27 cellular contexts compared by ENCODE assay signal in genomic region chr14:104367811-104368750, GRCh38.
DNase-seq lines count a peak whose midpoint lies in the region; ATAC-seq and TF ChIP-seq lines count a peak whose summit lies in the region.
"Had no signal": no experiment of that assay in that cellular context is flagged by ENCODE, and none has a peak within 500 bp of the region (broad histone marks: within the 10 kb centered on the region; RNA-seq: fewer than 3 reads in every experiment).

No MANE protein-coding gene starts in this region.

- H3K36me3 Mint-ChIP-seq in activated naive CD4-positive, alpha-beta T cell treated with anti-CD3 and anti-CD28 coated beads for 36 hours (ENCODE audit: low read depth) = no peaks in the 10 kb centered on the region
- H3K36me3 Mint-ChIP-seq in CD8-positive, alpha-beta T cell = no peaks in the 10 kb centered on the region
- H3K36me3 Mint-ChIP-seq: activated naive CD8-positive, alpha-beta T cell treated with anti-CD3 and anti-CD28 coated beads for 36 hours; immature natural killer cell; stimulated activated naive B cell treated with anti-CD40 and anti-IgM and Interleukin-4, amounts not matched to agents 10 μg/mL and 1 μg/mL and 100 μg/mL, for 72 hours had no signal

- no peaks in the 10 kb centered on the region for H3K27me3 Mint-ChIP-seq in activated naive CD4-positive, alpha-beta T cell treated with anti-CD3 and anti-CD28 coated beads for 36 hours (ENCODE audit: low read depth)
- no peaks in the 10 kb centered on the region for H3K27me3 Mint-ChIP-seq in CD8-positive, alpha-beta T cell (ENCODE audit: low read depth)
- H3K27me3 Mint-ChIP-seq: activated naive CD8-positive, alpha-beta T cell treated with anti-CD3 and anti-CD28 coated beads for 36 hours had no signal

- no peak overlapping the region for H3K4me3 Mint-ChIP-seq in activated naive CD4-positive, alpha-beta T cell treated with anti-CD3 and anti-CD28 coated beads for 36 hours
- H3K4me3 Mint-ChIP-seq in CD8-positive, alpha-beta T cell = no peak overlapping the region
- H3K4me3 Mint-ChIP-seq: activated B cell treated with CpG ODN at 0.5 μM for 24 hours; activated naive CD8-positive, alpha-beta T cell treated with anti-CD3 and anti-CD28 coated beads for 36 hours; CD4-positive, CD25-positive, alpha-beta regulatory T cell; immature natural killer cell; stimulated activated naive B cell treated with anti-CD40 and anti-IgM and Interleukin-4, amounts not matched to agents 10 μg/mL and 1 μg/mL and 100 μg/mL, for 72 hours had no signal

- H3K27ac Mint-ChIP-seq in activated naive CD4-positive, alpha-beta T cell treated with anti-CD3 and anti-CD28 coated beads for 36 hours = no peak overlapping the region
- no peak overlapping the region for H3K27ac Mint-ChIP-seq in CD8-positive, alpha-beta T cell
- H3K27ac Mint-ChIP-seq: activated B cell treated with CpG ODN at 0.5 μM for 24 hours; activated naive CD8-positive, alpha-beta T cell treated with anti-CD3 and anti-CD28 coated beads for 36 hours; activated T-helper 2 cell treated with anti-CD3 and anti-CD28 coated beads, Interferon-gamma antibody, Interleukin-2, Interleukin-4, amounts not matched to agents 10 μg/mL and 5 μg/mL and 100 μg/mL, durations not matched to agents 14 hours and 24 hours and 36 hours; immature natural killer cell; stimulated activated naive B cell treated with anti-CD40 and anti-IgM and Interleukin-4, amounts not matched to agents 10 μg/mL and 1 μg/mL and 100 μg/mL, for 72 hours had no signal

- no peak overlapping the region for H3K4me3 ChIP-seq in heart left ventricle
- H3K4me3 ChIP-seq in CD8-positive, alpha-beta T cell (ENCODE audit: low read depth, low read length) = no peak overlapping the region
- H3K4me3 ChIP-seq: lung, Peyer's patch, prostate gland, SK-N-MC, skin epidermis had no signal

- no peaks in the 10 kb centered on the region for H3K36me3 ChIP-seq in heart left ventricle
- no peaks in the 10 kb centered on the region for H3K36me3 ChIP-seq in CD8-positive, alpha-beta T cell (ENCODE audit: insufficient read depth, low read length)
- H3K36me3 ChIP-seq: Peyer's patch, prostate gland had no signal

- peaks cover 0 to 7% (median 0%) of the 10 kb centered on the region in 12 donors for H3K9me3 ChIP-seq in heart left ventricle
- H3K9me3 ChIP-seq in CD8-positive, alpha-beta T cell (ENCODE audit: low read length) = no peaks in the 10 kb centered on the region
- H3K9me3 ChIP-seq: Peyer's patch, prostate gland had no signal

- no peaks in the 10 kb centered on the region for H3K9me3 Mint-ChIP-seq in activated naive CD4-positive, alpha-beta T cell treated with anti-CD3 and anti-CD28 coated beads for 36 hours
- H3K9me3 Mint-ChIP-seq in CD8-positive, alpha-beta T cell = no peaks in the 10 kb centered on the region
- H3K9me3 Mint-ChIP-seq: activated B cell treated with CpG ODN at 0.5 μM for 24 hours; activated naive CD8-positive, alpha-beta T cell treated with anti-CD3 and anti-CD28 coated beads for 36 hours; activated T-helper 2 cell treated with anti-CD3 and anti-CD28 coated beads, Interferon-gamma antibody, Interleukin-2, Interleukin-4, amounts not matched to agents 10 μg/mL and 5 μg/mL and 100 μg/mL, durations not matched to agents 14 hours and 24 hours and 36 hours; immature natural killer cell had no signal

- CTCF ChIA-PET in activated naive CD4-positive, alpha-beta T cell treated with anti-CD3 and anti-CD28 coated beads for 36 hours (lab: Charles Lee) = no interaction called here
- CTCF ChIA-PET in CD8-positive, alpha-beta T cell (lab: Charles Lee) = no interaction called here

- intact Hi-C loops in heart left ventricle (cut with DNase I) (loop anchor here in 2 of 10 donors (10.0 kb wide), 2 partner anchors 213 to 293 kb away; no protein-coding TSS in a partner anchor), cardiac septum (cut with DNase I) (no loop called here), left ventricle myocardium superior (cut with micrococcal nuclease) (no loop called here)
- intact Hi-C loops in activated naive CD4-positive, alpha-beta T cell treated with anti-CD3 and anti-CD28 coated beads for 36 hours (cut with micrococcal nuclease) = no loop called here
- intact Hi-C loops in CD8-positive, alpha-beta T cell (cut with DNase I, micrococcal nuclease) = no loop called here

- POLR2A ChIA-PET in CD8-positive, alpha-beta T cell (lab: Charles Lee) = no interaction called here

- no peak for ATAC-seq in heart left ventricle
- no peak for ATAC-seq in left ventricle myocardium superior
- no peak for ATAC-seq in CD8-positive, alpha-beta T cell
- ATAC-seq: stimulated activated naive B cell treated with anti-CD40 and anti-IgM and Interleukin-4, amounts not matched to agents 10 μg/mL and 1 μg/mL and 100 μg/mL, for 72 hours had no signal

- H3K27ac ChIP-seq in heart left ventricle = no peak overlapping the region
- no peak overlapping the region for H3K27ac ChIP-seq in CD8-positive, alpha-beta T cell (ENCODE audit: low read depth, low read length)
- H3K27ac ChIP-seq: epithelial cell of prostate, KMS-11, Peyer's patch, prostate gland, SK-N-MC, skin epidermis had no signal

- H3K4me1 Mint-ChIP-seq in activated naive CD4-positive, alpha-beta T cell treated with anti-CD3 and anti-CD28 coated beads for 36 hours (ENCODE audit: low read depth) = peaks cover 8% of the 10 kb centered on the region
- H3K4me1 Mint-ChIP-seq in CD8-positive, alpha-beta T cell (ENCODE audit: low read depth) = peaks cover 4% of the 10 kb centered on the region
- H3K4me1 Mint-ChIP-seq: activated B cell treated with CpG ODN at 0.5 μM for 24 hours; immature natural killer cell; stimulated activated naive B cell treated with anti-CD40 and anti-IgM and Interleukin-4, amounts not matched to agents 10 μg/mL and 1 μg/mL and 100 μg/mL, for 72 hours had no signal

- no peak for TF ChIP-seq POLR2A in heart left ventricle (IDR thresholded peaks at IDR 0.05)

- peaks cover 0 to 10% (median 0%) of the 10 kb centered on the region in 9 donors for H3K27me3 ChIP-seq in heart left ventricle
- no peaks in the 10 kb centered on the region for H3K27me3 ChIP-seq in CD8-positive, alpha-beta T cell (ENCODE audit: insufficient read depth, low read length)
- H3K27me3 ChIP-seq: Peyer's patch had no signal

- DNase-seq in heart left ventricle (peak in 3 of 5 donors; percentile 14 to 26 (median 15)), cardiac septum (ENCODE audit: low spot score) (no peak), NCI-H446 (lab: John Stamatoyannopoulos, UW) (peak; percentile 37 to 64), left ventricle myocardium superior (peak; percentile 20), A172 (ENCODE audit: low spot score) (no peak), amniotic stem cell (lab: John Stamatoyannopoulos, UW) (no peak)
- no peak for DNase-seq in activated naive CD4-positive, alpha-beta T cell treated with anti-CD3 and anti-CD28 coated beads for 36 hours
- DNase-seq in CD8-positive, alpha-beta T cell = no peak
- DNase-seq: activated B cell treated with CpG ODN at 0.5 μM for 24 hours; activated CD4-positive, alpha-beta T cell treated with anti-CD3 and anti-CD28 coated beads, Interleukin-2, amount 50 U/mL, for 48 hours; activated CD8-positive, alpha-beta memory T cell treated with anti-CD3 and anti-CD28 coated beads, Interleukin-2, amount 50 U/mL, for 48 hours; activated naive CD8-positive, alpha-beta T cell treated with anti-CD3 and anti-CD28 coated beads for 36 hours; CD4-positive, CD25-positive, alpha-beta regulatory T cell; DMS53; immature natural killer cell; NCI-H2171 treated with DMSO at 0.1 percent for 48 hours; Peyer's patch; stimulated activated CD4-positive, alpha-beta T cell treated with anti-CD3 and anti-CD28 coated beads, Interleukin-2, amount 100 ng/mL, for 24 hours; stimulated activated naive B cell treated with anti-CD40 and anti-IgM and Interleukin-4, amounts not matched to agents 10 μg/mL and 1 μg/mL and 100 μg/mL, for 72 hours; T1000 had no signal

- WGBS in heart left ventricle, 4 donors = 79 to 89% (median 86%) methylated on average over 29 to 37 of the region's 37 CpGs

- TF ChIP-seq CTCF in heart left ventricle (IDR thresholded peaks at IDR 0.05) = no peak
- TF ChIP-seq CTCF in CD8-positive, alpha-beta T cell (IDR thresholded peaks at IDR 0.05) = no peak

- H3K4me1 ChIP-seq in heart left ventricle = no peaks in the 10 kb centered on the region
- H3K4me1 ChIP-seq in CD8-positive, alpha-beta T cell (ENCODE audit: insufficient read depth, low read length) = peaks cover 7% of the 10 kb centered on the region
- H3K4me1 ChIP-seq: Peyer's patch, prostate gland had no signal

Comparison
In these comparisons a context has a peak if more than half of its experiments do, and no peak if none do; other contexts are left out.
1. DNase-seq: peak in heart left ventricle (3 of 5), NCI-H446 (2 of 2) and left ventricle myocardium superior (single experiment); none in cardiac septum (single experiment), activated naive CD4-positive, alpha-beta T cell treated with anti-CD3 and anti-CD28 coated beads for 36 hours (single experiment), CD8-positive, alpha-beta T cell (0 of 7), A172 (single experiment) and amniotic stem cell (single experiment).